ENCODE assay signal across 17 cellular contexts in the genomic region with DNA sequence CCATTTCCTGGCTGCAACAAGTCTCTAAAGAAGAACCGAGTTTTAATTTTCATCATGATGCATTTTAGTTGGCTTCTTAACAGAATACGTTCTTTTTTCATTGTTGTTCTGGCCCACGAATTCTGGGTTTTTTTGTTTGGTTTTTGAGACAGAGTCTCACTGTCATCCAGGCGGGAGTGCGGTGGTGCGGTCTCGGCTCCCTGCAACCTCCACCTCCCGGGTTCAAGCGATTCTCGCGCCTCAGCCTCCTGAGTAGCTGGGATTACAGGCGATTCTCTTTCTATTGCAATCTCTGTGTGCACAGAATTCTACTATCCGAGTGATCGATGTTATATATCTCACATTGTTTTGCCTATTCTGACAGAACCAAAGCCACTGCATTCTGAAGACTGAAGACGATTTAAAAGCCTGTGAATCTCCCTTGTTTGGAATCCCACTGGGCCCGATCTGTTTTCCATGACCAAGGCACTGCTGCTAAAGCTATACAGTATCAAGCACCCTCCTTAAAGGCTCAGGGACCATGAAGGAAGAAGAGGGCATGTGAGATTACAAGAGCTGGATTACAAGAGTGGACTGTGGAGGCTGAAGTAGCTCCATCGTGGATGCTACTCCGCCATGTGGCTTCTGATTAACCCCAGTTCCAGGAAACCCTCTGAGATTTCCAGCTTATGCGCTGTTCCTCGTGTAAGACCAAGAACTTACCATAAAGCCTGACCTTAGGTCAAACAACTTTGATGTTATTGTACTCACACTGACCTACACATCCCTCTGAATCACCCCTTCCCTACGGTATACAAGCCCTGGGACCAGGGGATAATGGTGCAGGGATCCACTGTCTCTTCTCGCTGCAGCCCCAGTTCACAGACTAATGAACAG.
"Had no signal": no experiment of that assay in that cellular context is flagged by ENCODE, and none has a peak within 500 bp of the region (broad histone marks: within the 10 kb centered on the region; RNA-seq: fewer than 3 reads in every experiment).

No MANE protein-coding gene starts in this region.

- DNase-seq: activated CD4-positive, alpha-beta T cell treated with anti-CD3 and anti-CD28 coated beads, Interleukin-2, amount 50 U/mL, for 4 hours; activated CD4-positive, CD25-positive, alpha-beta regulatory T cell treated with anti-CD3 and anti-CD28 coated beads, Interleukin-2, amount 50 U/mL, for 72 hours; activated effector memory CD4-positive, alpha-beta T cell treated with Interleukin-2 at 50 U/mL for 16 hours; activated T-cell treated with anti-CD3 and anti-CD28 coated beads, Interleukin-2, amount 50 U/mL, for 1 hour; anterior cingulate cortex; dorsolateral prefrontal cortex; foreskin fibroblast; glutamatergic neuron; left cardiac atrium; pancreas; stimulated activated CD4-positive, alpha-beta T cell treated with anti-CD3 and anti-CD28 coated beads, Interleukin-4, amount 100 ng/mL, for 4 hours; stimulated activated naive CD8-positive, alpha-beta T cell treated with anti-CD3 and anti-CD28 coated beads, Interleukin-15, amount 100 ng/mL, for 72 hours; uterus had no signal

- H3K4me1 ChIP-seq: pancreas, uterus had no signal

- H3K4me3 ChIP-seq: dorsolateral prefrontal cortex, pancreas, skin epidermis, thoracic aorta, uterus had no signal

- H3K4me3 Mint-ChIP-seq: activated naive CD8-positive, alpha-beta T cell; stimulated activated naive CD8-positive, alpha-beta T cell treated with anti-CD3 and anti-CD28 coated beads, Interleukin-15, amount 100 ng/mL, for 72 hours had no signal

- H3K36me3 ChIP-seq: pancreas, thoracic aorta, uterus had no signal

- H3K27me3 ChIP-seq: dorsolateral prefrontal cortex, pancreas, uterus had no signal

- ATAC-seq: esophagus mucosa; left cardiac atrium; pancreas; stimulated activated naive CD8-positive, alpha-beta T cell treated with anti-CD3 and anti-CD28 coated beads, Interleukin-15, amount 100 ng/mL, for 72 hours had no signal

- H3K9me3 ChIP-seq: pancreas, thoracic aorta, uterus had no signal

- H3K9me3 Mint-ChIP-seq: stimulated activated naive CD8-positive, alpha-beta T cell treated with anti-CD3 and anti-CD28 coated beads, Interleukin-15, amount 100 ng/mL, for 72 hours had no signal

- H3K27ac ChIP-seq: dorsolateral prefrontal cortex, pancreas, skin epidermis, thoracic aorta, uterus had no signal

- H3K27ac Mint-ChIP-seq: activated naive CD8-positive, alpha-beta T cell had no signal

- H3K27me3 Mint-ChIP-seq: activated naive CD8-positive, alpha-beta T cell; stimulated activated naive CD8-positive, alpha-beta T cell treated with anti-CD3 and anti-CD28 coated beads, Interleukin-15, amount 100 ng/mL, for 72 hours had no signal

- H3K36me3 Mint-ChIP-seq: activated naive CD8-positive, alpha-beta T cell had no signal
